ENCODE assay signal across 21 cellular contexts in the genomic region with DNA sequence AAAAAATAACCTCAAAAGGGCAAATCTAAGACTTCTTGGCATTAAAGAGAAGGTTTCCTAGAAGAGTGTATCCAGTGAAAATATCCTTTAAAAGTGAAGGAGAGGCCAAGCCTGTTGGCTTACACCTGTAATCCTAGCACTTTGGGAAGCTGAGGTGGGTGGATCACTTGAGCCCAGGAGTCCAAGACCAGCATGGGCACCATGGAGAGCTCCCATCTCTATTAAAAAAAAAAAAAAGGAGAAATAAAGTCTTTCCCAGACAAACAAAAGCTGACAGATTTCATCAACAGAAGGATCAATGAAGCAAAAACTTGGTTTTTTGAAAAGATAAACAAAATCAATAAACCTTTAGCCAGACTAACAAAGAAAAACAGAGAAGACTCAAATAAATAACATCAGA.
A peak's percentile ranks its signal among the peaks of the same experiment; 100 is the strongest.
DNase-seq lines count a peak whose midpoint lies in the region; ATAC-seq and TF ChIP-seq lines count a peak whose summit lies in the region.
"Had no signal": no experiment of that assay in that cellular context is flagged by ENCODE, and none has a peak within 500 bp of the region (broad histone marks: within the 10 kb centered on the region; RNA-seq: fewer than 3 reads in every experiment).

No MANE protein-coding gene starts in this region.

- no peak for TF ChIP-seq POLR2A in HCT116 (IDR thresholded peaks at IDR 0.05; ENCODE audit: borderline replicate concordance, extremely low read depth, insufficient read depth, insufficient read length)

- no peaks in the 10 kb centered on the region for H3K9me3 ChIP-seq in SK-N-SH
- peaks cover 0 to 6% of the 10 kb centered on the region in 2 experiments; a peak in 1 of 4 replicates for H3K9me3 ChIP-seq in HCT116 (ENCODE audit: control insufficient read depth in 1 of 2, insufficient read depth in 1 of 2, low read depth in 1 of 2, low read length in 2 of 2)
- H3K9me3 ChIP-seq: BE2C had no signal

- no peak overlapping the region for H3K9ac ChIP-seq in SK-N-SH
- H3K9ac ChIP-seq in HCT116 (ENCODE audit: low read length) = no peak overlapping the region
- H3K9ac ChIP-seq: BLaER1 treated with 17β-estradiol and CSF1 and Interleukin-3, amounts not matched to agents 10 nM and 100 nM had no signal

- no peak for TF ChIP-seq EP300 in SK-N-SH (IDR thresholded peaks at IDR 0.05; ENCODE audit: borderline replicate concordance in 1 of 2, low read depth in 1 of 2, low read length in 1 of 2)

- no peak overlapping the region for H3K4me3 ChIP-seq in SK-N-SH (ENCODE audit: low read depth in 2 of 2, low read length in 1 of 2)
- H3K4me3 ChIP-seq in HCT116 (replicated peaks in 1 of 2; ENCODE audit: low read depth in 1 of 2, low read length in 2 of 2) = no peak overlapping the region
- H3K4me3 ChIP-seq in foreskin fibroblast (ENCODE audit: low read depth in 1 of 2, low read length in 2 of 2) = no peak overlapping the region
- H3K4me3 ChIP-seq: BLaER1 treated with 17β-estradiol and CSF1 and Interleukin-3, amounts not matched to agents 10 nM and 100 nM had no signal

- H3K27ac ChIP-seq in SK-N-SH (ENCODE audit: low read depth in 2 of 2, low read length in 1 of 2) (no peak overlapping the region), HCT116 (ENCODE audit: low read depth, low read length) (no peak overlapping the region)
- H3K27ac ChIP-seq: 22Rv1; BLaER1 treated with 17β-estradiol and CSF1 and Interleukin-3, amounts not matched to agents 10 nM and 100 nM had no signal

- H3K4me2 ChIP-seq in SK-N-SH = no peak overlapping the region
- H3K4me2 ChIP-seq in HCT116 (ENCODE audit: low read length) = no peak overlapping the region
- H3K4me2 ChIP-seq: BLaER1 treated with 17β-estradiol and CSF1 and Interleukin-3, amounts not matched to agents 10 nM and 100 nM had no signal

- H3K36me3 ChIP-seq in SK-N-SH (replicated peaks in 1 of 2; ENCODE audit: control insufficient read depth in 1 of 2, insufficient read depth in 2 of 2, low read length in 1 of 2) = no peaks in the 10 kb centered on the region
- H3K36me3 ChIP-seq in HCT116 (ENCODE audit: control insufficient read depth in 1 of 2, insufficient read depth in 2 of 2, low read length in 2 of 2) = no peaks in the 10 kb centered on the region
- H3K36me3 ChIP-seq: BE2C; BLaER1 treated with 17β-estradiol and CSF1 and Interleukin-3, amounts not matched to agents 10 nM and 100 nM had no signal

- CTCF ChIA-PET in SK-N-SH (lab: Yijun Ruan, JAX) (interaction anchor here (1.0 kb wide), 1 partner anchor 12 kb away, joined by 3 read pairs; no protein-coding TSS in a partner anchor), HCT116 (lab: Charles Lee) (no interaction called here)
- CTCF ChIA-PET in activated CD4-positive, alpha-beta T cell treated with anti-CD3 and anti-CD28 coated beads, Interleukin-2, amount 10 ng/mL, durations not matched to agents 7 days and 5 days (lab: Charles Lee) = no interaction called here

- TF ChIP-seq RAD21 in SK-N-SH (IDR thresholded peaks at IDR 0.05; ENCODE audit: low read length) = no peak
- TF ChIP-seq RAD21 in HCT116 (IDR thresholded peaks at IDR 0.05; ENCODE audit: low read depth) = no peak

- H3K4me1 ChIP-seq in SK-N-SH (ENCODE audit: control insufficient read depth in 1 of 2, insufficient read depth in 2 of 2, low read depth in 1 of 2, low read length in 1 of 2) (no peaks in the 10 kb centered on the region), HCT116 (ENCODE audit: control insufficient read depth in 1 of 2, insufficient read depth in 2 of 2, low read length in 2 of 2) (no peaks in the 10 kb centered on the region)
- H3K4me1 ChIP-seq: BE2C; BLaER1 treated with 17β-estradiol and CSF1 and Interleukin-3, amounts not matched to agents 10 nM and 100 nM had no signal

- no peak overlapping the region for H3K27ac Mint-ChIP-seq in activated CD4-positive, alpha-beta T cell treated with anti-CD3 and anti-CD28 coated beads, Interleukin-2, amount 10 ng/mL, durations not matched to agents 7 days and 5 days
- H3K27ac Mint-ChIP-seq: CD14-positive monocyte; CD4-positive, alpha-beta T cell; CD8-positive, alpha-beta memory T cell had no signal

- DNase-seq in SK-N-SH = no peak
- DNase-seq in HCT116 (ENCODE audit: low read depth, low spot score) = no peak
- peak; percentile 13 for DNase-seq in KBM-7
- DNase-seq in left kidney (ENCODE audit: low read depth, low spot score) = peak; percentile 4
- DNase-seq in foreskin fibroblast = no peak
- no peak for DNase-seq in DMS79 (lab: John Stamatoyannopoulos, UW)
- no peak for DNase-seq in activated CD4-positive, alpha-beta T cell treated with anti-CD3 and anti-CD28 coated beads, Interleukin-2, amount 10 ng/mL, durations not matched to agents 7 days and 5 days
- DNase-seq: ACHN; AML-193; BE2C; CD4-positive, alpha-beta T cell; CD8-positive, alpha-beta memory T cell; DMS 273 treated with DMSO at 0.1 percent for 48 hours; DMS79 treated with DMSO at 0.1 percent for 48 hours; GF-D8; H7; HCEC 1CT had no signal

- peaks cover 2% of the 10 kb centered on the region for H3K4me1 Mint-ChIP-seq in activated CD4-positive, alpha-beta T cell treated with anti-CD3 and anti-CD28 coated beads, Interleukin-2, amount 10 ng/mL, durations not matched to agents 7 days and 5 days
- H3K4me1 Mint-ChIP-seq: CD14-positive monocyte; CD8-positive, alpha-beta memory T cell had no signal

- no TSS peak for BruUV-seq in HCT116 (replicated peaks; lab: Mats Ljungman, UMichigan)

- H3K9me2 ChIP-seq in SK-N-SH (0 out of 2 replicates have a peak, but pooled peaks cover 4% of the 10 kb centered on the region), HCT116 (ENCODE audit: insufficient read depth) (no peaks in the 10 kb centered on the region)

- peaks cover 4% of the 10 kb centered on the region for H3K9me3 Mint-ChIP-seq in activated CD4-positive, alpha-beta T cell treated with anti-CD3 and anti-CD28 coated beads, Interleukin-2, amount 10 ng/mL, durations not matched to agents 7 days and 5 days

- H3K27me3 Mint-ChIP-seq in activated CD4-positive, alpha-beta T cell treated with anti-CD3 and anti-CD28 coated beads, Interleukin-2, amount 10 ng/mL, durations not matched to agents 7 days and 5 days = peaks cover 4% of the 10 kb centered on the region
- H3K27me3 Mint-ChIP-seq: CD4-positive, alpha-beta T cell had no signal

- H3K36me3 Mint-ChIP-seq in activated CD4-positive, alpha-beta T cell treated with anti-CD3 and anti-CD28 coated beads, Interleukin-2, amount 10 ng/mL, durations not matched to agents 7 days and 5 days (ENCODE audit: low read depth) = no peaks in the 10 kb centered on the region
- H3K36me3 Mint-ChIP-seq: CD14-positive monocyte had no signal

- RAD21 ChIA-PET in HCT116 (lab: Charles Lee; ENCODE audit: low non-redundant PET in 1 of 2, low total read pairs in 2 of 2, uncharacterized antibody in 2 of 2, unreplicated experiment in 2 of 2) = no interaction called here

- H3F3A ChIP-seq in SK-N-SH (replicated peaks; ENCODE audit: insufficient read depth) = no peaks in the 10 kb centered on the region

- POLR2A ChIA-PET in SK-N-SH (lab: Yijun Ruan, JAX) = no interaction called here
- POLR2A ChIA-PET in HCT116 (lab: Charles Lee) = no interaction called here
- POLR2A ChIA-PET in activated CD4-positive, alpha-beta T cell treated with anti-CD3 and anti-CD28 coated beads, Interleukin-2, amount 10 ng/mL, durations not matched to agents 7 days and 5 days (lab: Charles Lee) = no interaction called here

- H4K20me1 ChIP-seq in SK-N-SH (ENCODE audit: insufficient read depth) = no peaks in the 10 kb centered on the region
- H4K20me1 ChIP-seq in HCT116 (ENCODE audit: insufficient read depth) = no peaks in the 10 kb centered on the region
- H4K20me1 ChIP-seq: BLaER1 treated with 17β-estradiol and CSF1 and Interleukin-3, amounts not matched to agents 10 nM and 100 nM had no signal

- H3K27me3 ChIP-seq in SK-N-SH (ENCODE audit: insufficient read depth) (no peaks in the 10 kb centered on the region), HCT116 (ENCODE audit: insufficient read depth, low read length) (0 out of 2 replicates have a peak, but pooled peaks cover 4% of the 10 kb centered on the region)
- H3K27me3 ChIP-seq: BE2C; BLaER1 treated with 17β-estradiol and CSF1 and Interleukin-3, amounts not matched to agents 10 nM and 100 nM had no signal

- intact Hi-C loops in HCT116 (cut with micrococcal nuclease) = no loop called here

- H2AFZ ChIP-seq in SK-N-SH (ENCODE audit: low read depth) (no peak overlapping the region), HCT116 (ENCODE audit: low read depth, low read length, poor library complexity, severe bottlenecking) (no peak overlapping the region)

- no peaks in the 10 kb centered on the region for H3K79me2 ChIP-seq in SK-N-SH (ENCODE audit: insufficient read depth)
- no peaks in the 10 kb centered on the region for H3K79me2 ChIP-seq in HCT116 (ENCODE audit: insufficient read depth, low read length)

- TF ChIP-seq CTCF in SK-N-SH (IDR thresholded peaks at IDR 0.05) (no peak), HCT116 (IDR thresholded peaks at IDR 0.05 in 2 of 3, conservative IDR thresholded peaks at IDR 0.05 in 1 of 3; ENCODE audit: borderline replicate concordance in 1 of 3, insufficient read depth in 1 of 3, low read depth in 2 of 3, low read length in 2 of 3) (no peak), foreskin fibroblast (IDR thresholded peaks at IDR 0.05; ENCODE audit: low read depth, low read length) (no peak)

- in situ Hi-C loops in KBM-7 (cut with MboI; ENCODE audit: low pct_unique_long_range_greater_than_20kb, low sequenced_read_pairs) = no loop called here

- no peak overlapping the region for H3K4me3 Mint-ChIP-seq in activated CD4-positive, alpha-beta T cell treated with anti-CD3 and anti-CD28 coated beads, Interleukin-2, amount 10 ng/mL, durations not matched to agents 7 days and 5 days
- H3K4me3 Mint-ChIP-seq: CD14-positive monocyte; CD4-positive, alpha-beta T cell; CD8-positive, alpha-beta memory T cell had no signal

- ATAC-seq in SK-N-SH treated with all-trans-retinoic acid at 6 μM for 48 hours (no peak), HCT116 (no peak)

TF ChIP-seq in SK-N-SH, 30 proteins besides CTCF, POLR2A, EP300 and RAD21 (continues in another document):
- TF ChIP-seq TCF12 (IDR thresholded peaks at IDR 0.05) = no peak

TF ChIP-seq in HCT116, 20 proteins besides CTCF, POLR2A, EP300 and RAD21 (continues in another document):
- no peak for TF ChIP-seq TCF7L2 (IDR thresholded peaks at IDR 0.05; ENCODE audit: borderline replicate concordance, extremely low read depth, insufficient read depth, insufficient read length)

Comparison
In these comparisons a context has a peak if more than half of its experiments do, and no peak if none do; other contexts are left out.
1. DNase-seq: peak in KBM-7 (single experiment) and left kidney (single experiment); none in SK-N-SH (single experiment), HCT116 (single experiment), foreskin fibroblast (0 of 2), DMS79 (single experiment) and activated CD4-positive, alpha-beta T cell treated with anti-CD3 and anti-CD28 coated beads, Interleukin-2, amount 10 ng/mL, durations not matched to agents 7 days and 5 days (single experiment).